In the genomic region with DNA sequence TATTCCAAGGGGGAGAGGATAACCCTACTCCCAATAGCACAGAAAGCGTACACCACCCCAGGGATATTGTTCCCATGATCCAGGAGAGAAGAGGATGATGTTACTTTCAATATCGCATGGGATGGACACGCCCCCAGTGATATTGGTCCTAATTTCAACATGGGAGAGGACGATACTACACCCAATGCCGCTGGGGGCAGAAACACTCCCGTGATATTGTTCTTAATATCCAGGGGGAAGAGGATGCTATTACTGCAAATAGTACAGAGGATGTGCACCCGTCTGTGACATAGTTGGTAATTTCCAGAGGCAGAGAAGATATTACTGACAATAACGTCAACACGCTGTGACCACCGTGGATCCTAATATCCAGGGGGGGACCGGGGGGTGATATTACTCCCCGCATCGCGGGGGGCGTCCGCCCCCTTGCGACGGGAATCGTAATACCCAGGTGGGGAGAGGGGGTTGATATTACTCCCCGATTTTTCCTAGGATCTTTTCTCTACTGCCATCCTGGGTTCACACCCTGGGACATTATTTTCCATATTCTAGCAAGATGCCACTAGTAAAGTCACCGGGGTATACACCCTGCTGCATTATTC, we compare ENCODE assay signal across 15 cellular contexts. TPM values are rescaled to one million over a fixed set of nuclear protein-coding genes. Genes with fewer than 3 reads are reported as not detected.
DNase-seq lines count a peak whose midpoint lies in the region; ATAC-seq and TF ChIP-seq lines count a peak whose summit lies in the region.
"Had no signal": no experiment of that assay in that cellular context is flagged by ENCODE, and none has a peak within 500 bp of the region (broad histone marks: within the 10 kb centered on the region; RNA-seq: fewer than 3 reads in every experiment).

No MANE protein-coding gene starts in this region.

- no peak overlapping the region for H2BK15ac ChIP-seq in mesenchymal stem cell (ENCODE audit: low read depth, poor library complexity, severe bottlenecking)

- H2BK120ac ChIP-seq in mesenchymal stem cell (ENCODE audit: low read depth, low read length): no peak overlapping the region

- peak; percentile 76 for ATAC-seq in HCT116
- ATAC-seq: PC-3 had no signal

- intact Hi-C loops in HCT116 (cut with micrococcal nuclease): no loop called here

- peak overlapping the region; percentile 8 to 45 for H3K4me3 ChIP-seq in HCT116 (replicated peaks in 1 of 2; ENCODE audit: low read depth in 1 of 2, low read length in 2 of 2)
- peak overlapping the region in 1 of 2 experiments; percentile 63 for H3K4me3 ChIP-seq in mesenchymal stem cell (ENCODE audit: insufficient read depth in 1 of 2, low read depth in 1 of 2, low read length in 2 of 2)
- H3K4me3 ChIP-seq: lung, MG63 had no signal

- RAD21 ChIA-PET in HCT116 (lab: Charles Lee; ENCODE audit: low non-redundant PET in 1 of 2, low total read pairs in 2 of 2, uncharacterized antibody in 2 of 2, unreplicated experiment in 2 of 2): no interaction called here

- H3K4ac ChIP-seq in mesenchymal stem cell (ENCODE audit: low read depth in 1 of 2, low read length in 2 of 2): no peak overlapping the region

- H2BK5ac ChIP-seq in mesenchymal stem cell (ENCODE audit: low read depth, low read length, poor library complexity, severe bottlenecking): no peak overlapping the region

- no peaks in the 10 kb centered on the region for H4K20me1 ChIP-seq in HCT116 (ENCODE audit: insufficient read depth)

- H3K36me3 ChIP-seq in HCT116 (ENCODE audit: control insufficient read depth in 1 of 2, insufficient read depth in 2 of 2, low read length in 2 of 2): no peaks in the 10 kb centered on the region
- H3K36me3 ChIP-seq in mesenchymal stem cell (ENCODE audit: control insufficient read depth in 1 of 2, insufficient read depth in 2 of 2, low read depth in 1 of 2, low read length in 2 of 2): no peaks in the 10 kb centered on the region
- H3K36me3 ChIP-seq: MG63, neutrophil had no signal

- POLR2A ChIA-PET in HCT116 (lab: Charles Lee): no interaction called here

- no peak overlapping the region for H2AK5ac ChIP-seq in mesenchymal stem cell (ENCODE audit: low read length, severe bottlenecking)

- H4K91ac ChIP-seq in mesenchymal stem cell (ENCODE audit: low read length): no peak overlapping the region

- H2AFZ ChIP-seq in HCT116 (ENCODE audit: low read depth, low read length, poor library complexity, severe bottlenecking) (peak overlapping the region; percentile 56), mesenchymal stem cell (ENCODE audit: low read depth, low read length) (no peak overlapping the region)

- no TSS peak for BruUV-seq in HCT116 (replicated peaks; lab: Mats Ljungman, UMichigan)

- no peak overlapping the region for H3K9ac ChIP-seq in HCT116 (ENCODE audit: low read length)
- H3K9ac ChIP-seq in mesenchymal stem cell (ENCODE audit: low read length): peak overlapping the region; percentile 26

- peak; percentile 37; the same call in 1 of the 2 replicates for TF ChIP-seq RAD21 in HCT116 (IDR thresholded peaks at IDR 0.05; ENCODE audit: low read depth)

- H3K9me2 ChIP-seq in HCT116 (ENCODE audit: insufficient read depth): no peaks in the 10 kb centered on the region

- H3K79me1 ChIP-seq in mesenchymal stem cell (replicated peaks; ENCODE audit: low read length, poor library complexity, severe bottlenecking): no peaks in the 10 kb centered on the region

- H2BK12ac ChIP-seq in mesenchymal stem cell (ENCODE audit: low read length in 2 of 2): no peak overlapping the region

- H3K27ac ChIP-seq in HCT116 (ENCODE audit: low read depth, low read length): no peak overlapping the region
- no peak overlapping the region for H3K27ac ChIP-seq in mesenchymal stem cell (ENCODE audit: low read length, poor library complexity, severe bottlenecking)
- H3K27ac ChIP-seq: neutrophil had no signal

- TF ChIP-seq CTCF in HCT116 (IDR thresholded peaks at IDR 0.05 in 2 of 3, conservative IDR thresholded peaks at IDR 0.05 in 1 of 3; ENCODE audit: borderline replicate concordance in 1 of 3, insufficient read depth in 1 of 3, low read depth in 2 of 3, low read length in 2 of 3): peak; percentile 30 to 34 (median 31); a peak in 3 of 6 replicates

- no peaks in the 10 kb centered on the region for H3K79me2 ChIP-seq in HCT116 (ENCODE audit: insufficient read depth, low read length)

- no peak overlapping the region for H3K14ac ChIP-seq in mesenchymal stem cell (ENCODE audit: low read length in 2 of 2)

- DNase-seq in ELR (ENCODE audit: low read depth) (peak; percentile 11), HCT116 (ENCODE audit: low read depth, low spot score) (peak; percentile 18), SW480 (ENCODE audit: low spot score) (peak; percentile 21), mesenchymal stem cell (no peak), HPDE6-E6E7 (ENCODE audit: extremely low spot score) (no peak), hypothalamus (lab: John Stamatoyannopoulos, UW) (no peak), G401 (ENCODE audit: low spot score) (no peak)
- DNase-seq: activated CD4-positive, alpha-beta T cell treated with anti-CD3 and anti-CD28 coated beads, Interleukin-2, amount 50 U/mL, for 48 hours; activated effector memory CD4-positive, alpha-beta T cell treated with anti-CD3 and anti-CD28 coated beads, Interleukin-2, amount 50 U/mL, for 16 hours; Calu3; MG63; PC-3; substantia nigra had no signal

- in situ Hi-C loops in G401 (cut with HindIII; ENCODE audit: low sequenced_read_pairs): no loop called here

- no peak overlapping the region for H3K18ac ChIP-seq in mesenchymal stem cell (ENCODE audit: low read depth in 1 of 2, low read length in 2 of 2)

- H3K23ac ChIP-seq in mesenchymal stem cell (ENCODE audit: low read length in 2 of 2): no peak overlapping the region

- H3K27me3 ChIP-seq in HCT116 (ENCODE audit: insufficient read depth, low read length): no peaks in the 10 kb centered on the region
- H3K27me3 ChIP-seq in mesenchymal stem cell (ENCODE audit: control insufficient read depth in 1 of 2, insufficient read depth in 1 of 2, low read length in 2 of 2): peaks cover 0 to 7% of the 10 kb centered on the region in 2 experiments
- H3K27me3 ChIP-seq: MG63 had no signal

- H3K9me3 ChIP-seq in HCT116 (ENCODE audit: control insufficient read depth in 1 of 2, insufficient read depth in 1 of 2, low read depth in 1 of 2, low read length in 2 of 2) (peaks cover 0 to 6% of the 10 kb centered on the region in 2 experiments; a peak in 1 of 4 replicates), mesenchymal stem cell (ENCODE audit: control insufficient read depth, low read length) (no peaks in the 10 kb centered on the region)
- H3K9me3 ChIP-seq: MG63 had no signal

- H3K4me2 ChIP-seq in HCT116 (ENCODE audit: low read length) (peak overlapping the region; percentile 68), mesenchymal stem cell (ENCODE audit: low read length, poor library complexity, severe bottlenecking) (no peak overlapping the region)

- WGBS in mesenchymal stem cell: 61% methylated on average over 17 of the region's 21 CpGs

- no peak for TF ChIP-seq POLR2A in HCT116 (IDR thresholded peaks at IDR 0.05; ENCODE audit: borderline replicate concordance, extremely low read depth, insufficient read depth, insufficient read length)

- no peak overlapping the region for H4K8ac ChIP-seq in mesenchymal stem cell (ENCODE audit: low read length)

- CTCF ChIA-PET in HCT116 (lab: Charles Lee): no interaction called here

- H3K4me1 ChIP-seq in HCT116 (ENCODE audit: control insufficient read depth in 1 of 2, insufficient read depth in 2 of 2, low read length in 2 of 2) (no peaks in the 10 kb centered on the region), mesenchymal stem cell (ENCODE audit: control insufficient read depth, insufficient read depth, low read depth, low read length) (no peaks in the 10 kb centered on the region)

TF ChIP-seq in HCT116, 20 proteins besides CTCF, POLR2A, EP300 and RAD21 (continues in another document):
- TF ChIP-seq SIN3A (IDR thresholded peaks at IDR 0.05; ENCODE audit: low read depth) (no peak), TCF7L2 (IDR thresholded peaks at IDR 0.05; ENCODE audit: borderline replicate concordance, extremely low read depth, insufficient read depth, insufficient read length) (no peak), ATF3 (IDR thresholded peaks at IDR 0.05) (no peak), ZFX (IDR thresholded peaks at IDR 0.05) (no peak), ZBTB33 (IDR thresholded peaks at IDR 0.05; ENCODE audit: extremely low read depth, insufficient replicate concordance, low read length) (no peak), ZNF274 (IDR thresholded peaks at IDR 0.05; ENCODE audit: low read depth, low read length) (no peak), ELF1 (IDR thresholded peaks at IDR 0.05; ENCODE audit: borderline replicate concordance, low read depth) (no peak)

RNA-seq across cellular contexts. Expression of gene MEIG1, which starts 16.6 kb away (rescaled TPM):
- 1.4 TPM for total RNA-seq in HCT116 (2021; ENCODE audit: unreplicated experiment)
- polyA plus RNA-seq in HCT116 (2012): 0.45 and 1.8 TPM in 2 replicates
- polyA plus RNA-seq in mesenchymal stem cell (2013, experiment 1 of 2): 0.21 TPM
- 0.21 TPM for polyA plus RNA-seq in mesenchymal stem cell (2013, experiment 2 of 2)
- not detected in 2 replicates for total RNA-seq in G401 (2014; rRNA removed; shearing (Covaris generic))
- total RNA-seq: Calu3 had no signal

RNA-seq across cellular contexts. Expression of gene DCLRE1C, which starts 21.9 kb away (rescaled TPM):
- 14.5 TPM for total RNA-seq in HCT116 (2021; ENCODE audit: unreplicated experiment)
- 3.0 and 5.6 TPM in 2 replicates for polyA plus RNA-seq in HCT116 (2012)
- polyA plus RNA-seq in mesenchymal stem cell (2013, experiment 1 of 2): 6.4 TPM
- 6.6 TPM for polyA plus RNA-seq in mesenchymal stem cell (2013, experiment 2 of 2)
- 6.6 and 10.8 TPM in 2 replicates for total RNA-seq in G401 (2014; rRNA removed; shearing (Covaris generic))

Comparison
In these comparisons a context has a peak if more than half of its experiments do, and no peak if none do; other contexts are left out.
1. DNase-seq: peak in ELR (single experiment), HCT116 (single experiment) and SW480 (single experiment); none in mesenchymal stem cell (single experiment), HPDE6-E6E7 (single experiment), hypothalamus (0 of 51) and G401 (single experiment).